ENCODE assay signal across 33 cellular contexts in genomic region chr12:63321373-63321772, GRCh38.
"Had no signal": no experiment of that assay in that cellular context is flagged by ENCODE, and none has a peak within 500 bp of the region (broad histone marks: within the 10 kb centered on the region; RNA-seq: fewer than 3 reads in every experiment).

No MANE protein-coding gene starts in this region.

- H3K27me3 Mint-ChIP-seq: activated B cell treated with CpG ODN at 0.5 μM for 24 hours; activated CD4-positive, alpha-beta memory T cell treated with anti-CD3 and anti-CD28 coated beads for 36 hours; activated CD4-positive, alpha-beta T cell treated with anti-CD3 and anti-CD28 coated beads, Interleukin-2, amount 10 ng/mL, durations not matched to agents 24 days and 14 days; activated CD8-positive, alpha-beta T cell treated with anti-CD3 and anti-CD28 coated beads for 36 hours; activated T-cell treated with anti-CD3 and anti-CD28 coated beads, Interleukin-2, amount 50 U/mL, for 24 hours had no signal

- H3K27ac ChIP-seq: adrenal gland, body of pancreas, brain microvascular endothelial cell, breast epithelium, VCaP had no signal

- H3K9me3 Mint-ChIP-seq: activated B cell treated with CpG ODN at 0.5 μM for 24 hours; activated CD4-positive, alpha-beta memory T cell treated with anti-CD3 and anti-CD28 coated beads for 36 hours; activated CD4-positive, alpha-beta T cell treated with anti-CD3 and anti-CD28 coated beads, Interleukin-2, amount 10 ng/mL, durations not matched to agents 24 days and 14 days; activated CD8-positive, alpha-beta T cell treated with anti-CD3 and anti-CD28 coated beads for 36 hours; activated naive CD4-positive, alpha-beta T cell treated with anti-CD3 and anti-CD28 coated beads, Interleukin-2, amount 50 U/mL, for 72 hours; activated naive CD8-positive, alpha-beta T cell treated with anti-CD3 and anti-CD28 coated beads, Interleukin-2, amount 10 ng/mL, durations not matched to agents 7 days and 5 days; activated T-cell treated with anti-CD3 and anti-CD28 coated beads, Interleukin-2, amount 50 U/mL, for 24 hours; activated T-helper 1 cell treated with anti-CD3 and anti-CD28 coated beads, Interleukin-12 subunit alpha, Interleukin-12 subunit beta, Interleukin-2, Interleukin-4 antibody, amounts not matched to agents 30 ng/mL and 10 ng/mL and 1 ng/mL, durations not matched to agents 14 hours and 24 hours and 36 hours; activated T-helper 17 cell treated with anti-CD3 and anti-CD28 coated beads, Interleukin-2, amount 50 U/mL, for 72 hours; T-helper 1 cell treated with Interleukin-12 subunit alpha and Interleukin-12 subunit beta and Interleukin-4 antibody, amounts not matched to agents 30 μg/mL and 1 μg/mL, for 36 hours; T-helper 2 cell treated with Interferon-gamma antibody and Interleukin-4, amounts not matched to agents 5 μg/mL and 100 μg/mL, for 36 hours had no signal

- H3K4me3 Mint-ChIP-seq: activated B cell treated with CpG ODN at 0.5 μM for 24 hours; activated CD4-positive, alpha-beta memory T cell treated with anti-CD3 and anti-CD28 coated beads for 36 hours; activated CD4-positive, alpha-beta T cell treated with anti-CD3 and anti-CD28 coated beads, Interleukin-2, amount 10 ng/mL, durations not matched to agents 24 days and 14 days; activated CD8-positive, alpha-beta T cell treated with anti-CD3 and anti-CD28 coated beads for 36 hours; activated naive CD4-positive, alpha-beta T cell treated with anti-CD3 and anti-CD28 coated beads for 36 hours; activated naive CD8-positive, alpha-beta T cell treated with anti-CD3 and anti-CD28 coated beads, Interleukin-2, amount 10 ng/mL, durations not matched to agents 7 days and 5 days; activated T-cell treated with anti-CD3 and anti-CD28 coated beads, Interleukin-2, amount 50 U/mL, for 24 hours; activated T-helper 1 cell treated with anti-CD3 and anti-CD28 coated beads, Interleukin-12 subunit alpha, Interleukin-12 subunit beta, Interleukin-2, Interleukin-4 antibody, amounts not matched to agents 30 ng/mL and 10 ng/mL and 1 ng/mL, durations not matched to agents 14 hours and 24 hours and 36 hours; activated T-helper 17 cell treated with anti-CD3 and anti-CD28 coated beads, Interleukin-2, amount 50 U/mL, for 72 hours; T-helper 1 cell treated with Interleukin-12 subunit alpha and Interleukin-12 subunit beta and Interleukin-4 antibody, amounts not matched to agents 30 μg/mL and 1 μg/mL, for 36 hours; T-helper 2 cell treated with Interferon-gamma antibody and Interleukin-4, amounts not matched to agents 5 μg/mL and 100 μg/mL, for 36 hours had no signal

- H3K4me1 ChIP-seq: adrenal gland, body of pancreas, breast epithelium had no signal

- H3K9me3 ChIP-seq: adrenal gland, body of pancreas had no signal

- H3K36me3 ChIP-seq: adrenal gland, brain microvascular endothelial cell, breast epithelium had no signal

- H3K4me1 Mint-ChIP-seq: activated B cell treated with CpG ODN at 0.5 μM for 24 hours; activated CD4-positive, alpha-beta T cell treated with anti-CD3 and anti-CD28 coated beads, Interleukin-2, amount 10 ng/mL, durations not matched to agents 24 days and 14 days; activated naive CD8-positive, alpha-beta T cell treated with anti-CD3 and anti-CD28 coated beads, Interleukin-2, amount 10 ng/mL, durations not matched to agents 7 days and 5 days; activated T-helper 17 cell treated with anti-CD3 and anti-CD28 coated beads, Interleukin-2, amount 50 U/mL, for 72 hours had no signal

- H3K36me3 Mint-ChIP-seq: activated CD4-positive, alpha-beta memory T cell treated with anti-CD3 and anti-CD28 coated beads for 36 hours; activated naive CD4-positive, alpha-beta T cell treated with anti-CD3 and anti-CD28 coated beads, Interleukin-2, amount 50 U/mL, for 72 hours; activated naive CD8-positive, alpha-beta T cell treated with anti-CD3 and anti-CD28 coated beads, Interleukin-2, amount 10 ng/mL, durations not matched to agents 7 days and 5 days had no signal

- DNase-seq: activated B cell treated with CpG ODN at 0.5 μM for 24 hours; activated CD4-positive, alpha-beta memory T cell treated with anti-CD3 and anti-CD28 coated beads for 36 hours; activated CD4-positive, alpha-beta T cell treated with anti-CD3 and anti-CD28 coated beads, Interleukin-2, amount 10 ng/mL, durations not matched to agents 24 days and 14 days; activated CD4-positive, alpha-beta T cell treated with anti-CD3 and anti-CD28 coated beads, Interleukin-2, amount 50 U/mL, for 1 hour; activated CD4-positive, alpha-beta T cell treated with anti-CD3 and anti-CD28 coated beads, Interleukin-2, amount 50 U/mL, for 4 hours; activated CD4-positive, CD25-positive, alpha-beta regulatory T cell treated with anti-CD3 and anti-CD28 coated beads, Interleukin-2, amount 50 U/mL, for 72 hours; activated CD8-positive, alpha-beta memory T cell treated with anti-CD3 and anti-CD28 coated beads, Interleukin-2, amount 50 U/mL, for 4 hours; activated CD8-positive, alpha-beta T cell treated with anti-CD3 and anti-CD28 coated beads for 36 hours; activated effector memory CD4-positive, alpha-beta T cell treated with anti-CD3 and anti-CD28 coated beads, Interleukin-2, amount 50 U/mL, for 16 hours; activated gamma-delta T cell treated with Interleukin-2 at 50 U/mL for 16 hours; activated naive CD4-positive, alpha-beta T cell; activated naive CD4-positive, alpha-beta T cell treated with anti-CD3 and anti-CD28 coated beads for 36 hours; activated naive CD4-positive, alpha-beta T cell treated with anti-CD3 and anti-CD28 coated beads, Interleukin-2, amount 50 U/mL, for 16 hours; activated naive CD8-positive, alpha-beta T cell treated with anti-CD3 and anti-CD28 coated beads, Interleukin-2, amount 10 ng/mL, durations not matched to agents 7 days and 5 days; activated T-cell treated with anti-CD3 and anti-CD28 coated beads for 4 hours; activated T-cell treated with anti-CD3 and anti-CD28 coated beads, Interleukin-2, amount 50 U/mL, for 24 hours; activated T-cell treated with anti-CD3 and anti-CD28 coated beads, Interleukin-2, amount 50 U/mL, for 48 hours; adrenal gland; amniotic stem cell; aorta; body of pancreas; brain microvascular endothelial cell; central memory CD4-positive, alpha-beta T cell; T-helper 1 cell; T-helper 2 cell; T-helper 9 cell had no signal

- H3K4me3 ChIP-seq: adrenal gland, body of pancreas, breast epithelium had no signal

- H3K27me3 ChIP-seq: adrenal gland, body of pancreas, brain microvascular endothelial cell, breast epithelium had no signal

- H3K27ac Mint-ChIP-seq: activated B cell treated with CpG ODN at 0.5 μM for 24 hours; activated CD4-positive, alpha-beta memory T cell treated with anti-CD3 and anti-CD28 coated beads for 36 hours; activated CD4-positive, alpha-beta T cell treated with anti-CD3 and anti-CD28 coated beads, Interleukin-2, amount 10 ng/mL, durations not matched to agents 24 days and 14 days; activated CD8-positive, alpha-beta T cell treated with anti-CD3 and anti-CD28 coated beads for 36 hours; activated naive CD4-positive, alpha-beta T cell treated with anti-CD3 and anti-CD28 coated beads for 36 hours; activated naive CD4-positive, alpha-beta T cell treated with anti-CD3 and anti-CD28 coated beads, Interleukin-2, amount 50 U/mL, for 72 hours; activated naive CD8-positive, alpha-beta T cell treated with anti-CD3 and anti-CD28 coated beads, Interleukin-2, amount 10 ng/mL, durations not matched to agents 7 days and 5 days; activated T-helper 1 cell treated with anti-CD3 and anti-CD28 coated beads, Interleukin-12 subunit alpha, Interleukin-12 subunit beta, Interleukin-2, Interleukin-4 antibody, amounts not matched to agents 30 ng/mL and 10 ng/mL and 1 ng/mL, durations not matched to agents 14 hours and 24 hours and 36 hours; activated T-helper 17 cell treated with anti-CD3 and anti-CD28 coated beads, Interleukin-2, amount 50 U/mL, for 72 hours; T-helper 1 cell treated with Interleukin-12 subunit alpha and Interleukin-12 subunit beta and Interleukin-4 antibody, amounts not matched to agents 30 μg/mL and 1 μg/mL, for 36 hours; T-helper 2 cell treated with Interferon-gamma antibody and Interleukin-4, amounts not matched to agents 5 μg/mL and 100 μg/mL, for 36 hours had no signal

- ATAC-seq: activated CD8-positive, alpha-beta T cell treated with anti-CD3 and anti-CD28 coated beads for 36 hours; activated T-helper 17 cell treated with anti-CD3 and anti-CD28 coated beads, Interleukin-2, amount 50 U/mL, for 72 hours; body of pancreas had no signal
